24 cellular contexts compared by ENCODE assay signal in genomic region chr17:74113326-74113725, GRCh38.
"Had no signal": no experiment of that assay in that cellular context is flagged by ENCODE, and none has a peak within 500 bp of the region (broad histone marks: within the 10 kb centered on the region; RNA-seq: fewer than 3 reads in every experiment).

No MANE protein-coding gene starts in this region.

- ATAC-seq: activated CD8-positive, alpha-beta T cell treated with anti-CD3 and anti-CD28 coated beads for 36 hours; activated T-cell treated with anti-CD3 and anti-CD28 coated beads, Interleukin-2, amount 50 U/mL, for 4 hours; activated T-helper 17 cell treated with anti-CD3 and anti-CD28 coated beads, Interleukin-2, amount 50 U/mL, for 72 hours; gastroesophageal sphincter; WTC11 had no signal

- H3K4me3 ChIP-seq: colonic mucosa, esophagus squamous epithelium, gastroesophageal sphincter had no signal

- H3K4me3 Mint-ChIP-seq: activated CD8-positive, alpha-beta T cell treated with anti-CD3 and anti-CD28 coated beads for 36 hours; activated naive CD8-positive, alpha-beta T cell; activated T-cell treated with anti-CD3 and anti-CD28 coated beads, Interleukin-2, amount 50 U/mL, for 4 hours; activated T-helper 17 cell treated with anti-CD3 and anti-CD28 coated beads, Interleukin-2, amount 50 U/mL, for 72 hours; WTC11 had no signal

- H3K27ac Mint-ChIP-seq: activated CD8-positive, alpha-beta T cell treated with anti-CD3 and anti-CD28 coated beads for 36 hours; activated naive CD8-positive, alpha-beta T cell; activated T-helper 17 cell treated with anti-CD3 and anti-CD28 coated beads, Interleukin-2, amount 50 U/mL, for 72 hours; WTC11 had no signal

- H3K27me3 ChIP-seq: colonic mucosa had no signal

- H3K4me1 ChIP-seq: colonic mucosa, esophagus squamous epithelium, gastroesophageal sphincter had no signal

- H3K36me3 ChIP-seq: brain microvascular endothelial cell, colonic mucosa, esophagus squamous epithelium, gastroesophageal sphincter had no signal

- H3K9me3 ChIP-seq: colonic mucosa, esophagus squamous epithelium, gastroesophageal sphincter had no signal

- H3K4me1 Mint-ChIP-seq: activated T-helper 17 cell treated with anti-CD3 and anti-CD28 coated beads, Interleukin-2, amount 50 U/mL, for 72 hours had no signal

- DNase-seq: activated CD4-positive, alpha-beta T cell treated with anti-CD3 and anti-CD28 coated beads for 48 hours; activated CD4-positive, alpha-beta T cell treated with anti-CD3 and anti-CD28 coated beads, Interleukin-2, amount 50 U/mL, for 1 hour; activated CD4-positive, alpha-beta T cell treated with anti-CD3 and anti-CD28 coated beads, Interleukin-2, amount 50 U/mL, for 48 hours; activated CD8-positive, alpha-beta memory T cell treated with anti-CD3 and anti-CD28 coated beads for 24 hours; activated CD8-positive, alpha-beta T cell treated with anti-CD3 and anti-CD28 coated beads for 36 hours; activated effector memory CD4-positive, alpha-beta T cell treated with Interleukin-2 at 50 U/mL for 16 hours; activated gamma-delta T cell treated with Interleukin-2 at 50 U/mL for 16 hours; activated naive CD4-positive, alpha-beta T cell treated with anti-CD3 and anti-CD28 coated beads, Interleukin-2, amount 50 U/mL, for 16 hours; activated naive CD4-positive, alpha-beta T cell treated with Interleukin-2 at 50 U/mL for 16 hours; activated T-cell treated with anti-CD3 and anti-CD28 coated beads, Interleukin-2, amount 50 U/mL, for 4 hours; amniotic stem cell; anterior cingulate cortex; brain microvascular endothelial cell; caudate nucleus; colonic mucosa; effector CD8-positive, alpha-beta T cell; esophagus squamous epithelium; foreskin melanocyte; T-helper 2 cell had no signal

- H3K27ac ChIP-seq: brain microvascular endothelial cell, colonic mucosa, epithelial cell of prostate, esophagus squamous epithelium, gastroesophageal sphincter had no signal

- H3K9me3 Mint-ChIP-seq: activated CD8-positive, alpha-beta T cell treated with anti-CD3 and anti-CD28 coated beads for 36 hours; activated T-cell treated with anti-CD3 and anti-CD28 coated beads, Interleukin-2, amount 50 U/mL, for 4 hours; activated T-helper 17 cell treated with anti-CD3 and anti-CD28 coated beads, Interleukin-2, amount 50 U/mL, for 72 hours had no signal
